In the genomic region with DNA sequence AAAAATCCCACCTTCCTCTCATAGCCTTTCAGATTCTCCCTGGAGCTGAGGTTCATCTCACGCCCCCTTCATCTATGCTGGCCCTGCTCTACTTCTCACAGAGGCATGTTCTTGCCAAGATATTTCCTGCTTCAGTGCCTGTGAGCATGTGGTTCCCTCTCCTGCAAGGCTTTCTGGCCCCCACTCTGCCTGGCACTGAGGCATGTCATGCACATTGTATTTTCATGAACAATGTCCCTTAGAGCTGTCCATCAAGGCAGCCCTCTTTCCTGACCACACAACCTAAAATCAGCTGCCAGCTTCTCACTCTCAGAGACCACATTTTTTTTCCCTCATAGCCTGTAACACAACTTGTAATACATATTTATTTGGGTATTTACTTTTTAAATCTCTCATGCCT, we compare ENCODE assay signal across 21 cellular contexts. TPM values are rescaled to one million over a fixed set of nuclear protein-coding genes. Genes with fewer than 3 reads are reported as not detected.
DNase-seq lines count a peak whose midpoint lies in the region; ATAC-seq and TF ChIP-seq lines count a peak whose summit lies in the region.
"Had no signal": no experiment of that assay in that cellular context is flagged by ENCODE, and none has a peak within 500 bp of the region (broad histone marks: within the 10 kb centered on the region; RNA-seq: fewer than 3 reads in every experiment).

No MANE protein-coding gene starts in this region.

- H4K20me1 ChIP-seq in BLaER1 = no peaks in the 10 kb centered on the region

- no peaks in the 10 kb centered on the region for H3K36me3 ChIP-seq in BLaER1
- H3K36me3 ChIP-seq: heart right ventricle had no signal

- DNase-seq in KBM-7 (peak; percentile 62), astrocyte of the hippocampus (ENCODE audit: low read depth, low spot score) (peak; percentile 49), myocyte (ENCODE audit: low read depth) (peak; percentile 63), NCI-H1048 (lab: John Stamatoyannopoulos, UW) (no peak), caudate nucleus (lab: John Stamatoyannopoulos, UW) (no peak)
- DNase-seq: activated B cell treated with CpG ODN at 0.5 μM for 24 hours; activated CD8-positive, alpha-beta T cell treated with anti-CD3 and anti-CD28 coated beads for 36 hours; activated naive CD4-positive, alpha-beta T cell treated with Interleukin-2 at 50 U/mL for 16 hours; activated T-cell treated with anti-CD3 and anti-CD28 coated beads, Interleukin-2, amount 50 U/mL, for 24 hours; CD4-positive, alpha-beta memory T cell; effector memory CD8-positive, alpha-beta T cell; heart right ventricle; NCI-H1105 treated with DMSO at 0.1 percent for 48 hours; PC-9; psoas muscle; stimulated activated CD8-positive, alpha-beta memory T cell treated with anti-CD3 and anti-CD28 coated beads, Interleukin-4, amount 100 ng/mL, for 48 hours had no signal

- TF ChIP-seq POLR2A in GM18505 (IDR thresholded peaks at IDR 0.05; ENCODE audit: borderline replicate concordance, extremely low read depth, insufficient read depth, insufficient read length) = no peak

- no peak overlapping the region for H3K4me3 ChIP-seq in BLaER1
- H3K4me3 ChIP-seq: heart right ventricle, PC-9, psoas muscle had no signal

- no peak overlapping the region for H3K9ac ChIP-seq in BLaER1
- H3K9ac ChIP-seq: KMS-11 had no signal

- no peaks in the 10 kb centered on the region for H3K9me3 ChIP-seq in BLaER1
- H3K9me3 ChIP-seq: heart right ventricle, psoas muscle had no signal

- peak overlapping the region; percentile 73 for H3K4me2 ChIP-seq in BLaER1
- H3K4me2 ChIP-seq: KMS-11, PC-9 had no signal

- H3K4me1 ChIP-seq in BLaER1 = peaks cover 26% of the 10 kb centered on the region
- H3K4me1 ChIP-seq: psoas muscle had no signal

- in situ Hi-C loops in KBM-7 (cut with MboI; ENCODE audit: low pct_unique_long_range_greater_than_20kb, low sequenced_read_pairs) = no loop called here

- H3K27ac ChIP-seq in BLaER1 (peak overlapping the region; percentile 70; the same call in 1 of the 2 replicates), caudate nucleus (ENCODE audit: low read depth, low read length) (no peak overlapping the region)
- H3K27ac ChIP-seq: KMS-11, PC-9, psoas muscle had no signal

- no peaks in the 10 kb centered on the region for H3K27me3 ChIP-seq in BLaER1

- no peak for ATAC-seq in GM18505 (IDR thresholded peaks at IDR 0.05; ENCODE audit: unreplicated experiment)
- no peak for ATAC-seq in HG02798 (IDR thresholded peaks at IDR 0.05; ENCODE audit: poor library complexity, unreplicated experiment)
- ATAC-seq: activated CD8-positive, alpha-beta T cell treated with anti-CD3 and anti-CD28 coated beads for 36 hours; effector memory CD8-positive, alpha-beta T cell; natural killer cell treated with Interleukin-12 subunit alpha and Interleukin-12 subunit beta and Interleukin-15 and Interleukin-18, amount 100 ng/mL, for 72 hours; psoas muscle had no signal

RNA-seq across cellular contexts. Expression of gene HK2, which starts 18.0 kb away (rescaled TPM):
- total RNA-seq in myocyte = 7.0 and 8.3 TPM in 2 replicates
- 9.1 TPM for polyA plus RNA-seq in myocyte (2012)

Comparison
In these comparisons a context has a peak if more than half of its experiments do, and no peak if none do; other contexts are left out.
1. DNase-seq: peak in KBM-7 (single experiment), astrocyte of the hippocampus (single experiment) and myocyte (single experiment); none in NCI-H1048 (single experiment) and caudate nucleus (0 of 61).